In the genomic region with DNA sequence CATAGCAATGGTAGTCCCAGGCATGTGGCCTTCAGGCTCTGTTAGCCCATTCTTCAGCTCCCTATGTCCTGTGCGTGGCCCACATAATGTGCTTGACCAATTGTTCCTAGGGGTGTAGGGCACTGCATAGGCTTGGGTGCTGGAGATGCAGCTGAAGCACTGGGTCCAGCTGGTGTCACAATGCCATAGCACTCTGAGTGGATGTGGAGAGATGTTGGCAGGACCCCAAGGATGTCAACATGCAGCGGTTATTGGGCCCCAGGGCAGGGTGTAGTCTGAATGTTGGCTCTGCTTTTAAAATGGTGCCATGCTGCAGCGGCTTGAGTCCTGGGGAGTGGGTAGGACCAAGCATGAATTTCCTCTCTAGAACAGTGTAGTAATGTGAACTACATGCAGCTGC, we compare ENCODE assay signal across 21 cellular contexts.
"Had no signal": no experiment of that assay in that cellular context is flagged by ENCODE, and none has a peak within 500 bp of the region (broad histone marks: within the 10 kb centered on the region; RNA-seq: fewer than 3 reads in every experiment).

No MANE protein-coding gene starts in this region.

- H3K36me3 Mint-ChIP-seq: activated CD4-positive, alpha-beta memory T cell treated with anti-CD3 and anti-CD28 coated beads for 36 hours had no signal

- H3K4me1 Mint-ChIP-seq: natural killer cell had no signal

- H3K4me1 ChIP-seq: body of pancreas, lower lobe of right lung, prostate gland, right atrium auricular region, spleen had no signal

- H3K36me3 ChIP-seq: heart left ventricle, lower lobe of right lung, neutrophil, ovary, prostate gland, right atrium auricular region, spleen, thoracic aorta had no signal

- H3K9me3 ChIP-seq: body of pancreas, lower lobe of right lung, neutrophil, ovary, prostate gland, right atrium auricular region, vagina had no signal

- H3K27me3 ChIP-seq: body of pancreas, heart left ventricle, neutrophil, ovary, right atrium auricular region, spleen, vagina had no signal

- H3K27ac Mint-ChIP-seq: activated CD4-positive, alpha-beta memory T cell treated with anti-CD3 and anti-CD28 coated beads for 36 hours; activated naive CD4-positive, alpha-beta T cell treated with anti-CD3 and anti-CD28 coated beads for 36 hours; activated T-cell treated with anti-CD3 and anti-CD28 coated beads, Interleukin-2, amount 50 U/mL, for 72 hours; natural killer cell; type B pancreatic cell had no signal

- H3K4me3 Mint-ChIP-seq: activated CD4-positive, alpha-beta memory T cell treated with anti-CD3 and anti-CD28 coated beads for 36 hours; activated naive CD4-positive, alpha-beta T cell treated with anti-CD3 and anti-CD28 coated beads for 36 hours; activated T-cell treated with anti-CD3 and anti-CD28 coated beads, Interleukin-2, amount 50 U/mL, for 72 hours; natural killer cell; type B pancreatic cell had no signal

- H3K27me3 Mint-ChIP-seq: activated CD4-positive, alpha-beta memory T cell treated with anti-CD3 and anti-CD28 coated beads for 36 hours; type B pancreatic cell had no signal

- H3K4me3 ChIP-seq: body of pancreas, heart left ventricle, lower lobe of right lung, ovary, prostate gland, right atrium auricular region, spleen, thoracic aorta, vagina had no signal

- DNase-seq: activated CD4-positive, alpha-beta memory T cell treated with anti-CD3 and anti-CD28 coated beads for 36 hours; activated CD4-positive, alpha-beta T cell treated with anti-CD3 and anti-CD28 coated beads for 48 hours; activated effector memory CD4-positive, alpha-beta T cell treated with Interleukin-2 at 50 U/mL for 16 hours; activated naive CD4-positive, alpha-beta T cell treated with anti-CD3 and anti-CD28 coated beads for 36 hours; activated T-cell treated with anti-CD3 and anti-CD28 coated beads, Interleukin-2, amount 50 U/mL, for 72 hours; amygdala; body of pancreas; heart left ventricle; kidney; lower lobe of right lung; natural killer cell; ovary; spleen; stimulated activated CD4-positive, alpha-beta T cell treated with anti-CD3 and anti-CD28 coated beads, Interleukin-4, amount 100 ng/mL, for 1 hour; stimulated activated naive CD4-positive, alpha-beta T cell treated with Interleukin-2 at 50 U/mL for 16 hours had no signal

- H3K27ac ChIP-seq: body of pancreas, heart left ventricle, lower lobe of right lung, neutrophil, ovary, prostate gland, right atrium auricular region, spleen, thoracic aorta, vagina had no signal

- H3K9me3 Mint-ChIP-seq: type B pancreatic cell had no signal
